Comparison of ENCODE assay signal across 1 cellular context in genomic region chr3:111691293-111691909, GRCh38.
TF ChIP-seq lines count a peak whose summit lies in the region.

No MANE protein-coding gene starts in this region.

TF ChIP-seq in WTC11, 78 proteins besides CTCF, POLR2A, EP300 and RAD21 (continued from another document):
- TF ChIP-seq ZNF281 (CRISPR knock-in tag; IDR thresholded peaks at IDR 0.05) (no peak), ZNF425 (CRISPR knock-in tag; conservative IDR thresholded peaks at IDR 0.05) (no peak), MYBL2 (CRISPR knock-in tag; IDR thresholded peaks at IDR 0.05) (no peak), OVOL2 (CRISPR knock-in tag; IDR thresholded peaks at IDR 0.05; ENCODE audit: borderline replicate concordance) (no peak)
- TF ChIP-seq, protein P1, sequence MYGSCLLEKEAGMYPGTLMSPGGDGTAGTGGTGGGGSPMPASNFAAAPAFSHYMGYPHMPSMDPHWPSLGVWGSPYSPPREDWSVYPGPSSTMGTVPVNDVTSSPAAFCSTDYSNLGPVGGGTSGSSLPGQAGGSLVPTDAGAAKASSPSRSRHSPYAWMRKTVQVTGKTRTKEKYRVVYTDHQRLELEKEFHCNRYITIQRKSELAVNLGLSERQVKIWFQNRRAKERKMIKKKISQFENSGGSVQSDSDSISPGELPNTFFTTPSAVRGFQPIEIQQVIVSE (CRISPR knock-in tag; IDR thresholded peaks at IDR 0.05; ENCODE audit: borderline replicate concordance) = no peak
- TF ChIP-seq, protein P2, sequence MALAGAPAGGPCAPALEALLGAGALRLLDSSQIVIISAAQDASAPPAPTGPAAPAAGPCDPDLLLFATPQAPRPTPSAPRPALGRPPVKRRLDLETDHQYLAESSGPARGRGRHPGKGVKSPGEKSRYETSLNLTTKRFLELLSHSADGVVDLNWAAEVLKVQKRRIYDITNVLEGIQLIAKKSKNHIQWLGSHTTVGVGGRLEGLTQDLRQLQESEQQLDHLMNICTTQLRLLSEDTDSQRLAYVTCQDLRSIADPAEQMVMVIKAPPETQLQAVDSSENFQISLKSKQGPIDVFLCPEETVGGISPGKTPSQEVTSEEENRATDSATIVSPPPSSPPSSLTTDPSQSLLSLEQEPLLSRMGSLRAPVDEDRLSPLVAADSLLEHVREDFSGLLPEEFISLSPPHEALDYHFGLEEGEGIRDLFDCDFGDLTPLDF (CRISPR knock-in tag; IDR thresholded peaks at IDR 0.05) = no peak
- TF ChIP-seq, protein P3, sequence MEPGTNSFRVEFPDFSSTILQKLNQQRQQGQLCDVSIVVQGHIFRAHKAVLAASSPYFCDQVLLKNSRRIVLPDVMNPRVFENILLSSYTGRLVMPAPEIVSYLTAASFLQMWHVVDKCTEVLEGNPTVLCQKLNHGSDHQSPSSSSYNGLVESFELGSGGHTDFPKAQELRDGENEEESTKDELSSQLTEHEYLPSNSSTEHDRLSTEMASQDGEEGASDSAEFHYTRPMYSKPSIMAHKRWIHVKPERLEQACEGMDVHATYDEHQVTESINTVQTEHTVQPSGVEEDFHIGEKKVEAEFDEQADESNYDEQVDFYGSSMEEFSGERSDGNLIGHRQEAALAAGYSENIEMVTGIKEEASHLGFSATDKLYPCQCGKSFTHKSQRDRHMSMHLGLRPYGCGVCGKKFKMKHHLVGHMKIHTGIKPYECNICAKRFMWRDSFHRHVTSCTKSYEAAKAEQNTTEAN (CRISPR knock-in tag; IDR thresholded peaks at IDR 0.05) = no peak
